Comparison of ENCODE assay signal across 14 cellular contexts in the genomic region with DNA sequence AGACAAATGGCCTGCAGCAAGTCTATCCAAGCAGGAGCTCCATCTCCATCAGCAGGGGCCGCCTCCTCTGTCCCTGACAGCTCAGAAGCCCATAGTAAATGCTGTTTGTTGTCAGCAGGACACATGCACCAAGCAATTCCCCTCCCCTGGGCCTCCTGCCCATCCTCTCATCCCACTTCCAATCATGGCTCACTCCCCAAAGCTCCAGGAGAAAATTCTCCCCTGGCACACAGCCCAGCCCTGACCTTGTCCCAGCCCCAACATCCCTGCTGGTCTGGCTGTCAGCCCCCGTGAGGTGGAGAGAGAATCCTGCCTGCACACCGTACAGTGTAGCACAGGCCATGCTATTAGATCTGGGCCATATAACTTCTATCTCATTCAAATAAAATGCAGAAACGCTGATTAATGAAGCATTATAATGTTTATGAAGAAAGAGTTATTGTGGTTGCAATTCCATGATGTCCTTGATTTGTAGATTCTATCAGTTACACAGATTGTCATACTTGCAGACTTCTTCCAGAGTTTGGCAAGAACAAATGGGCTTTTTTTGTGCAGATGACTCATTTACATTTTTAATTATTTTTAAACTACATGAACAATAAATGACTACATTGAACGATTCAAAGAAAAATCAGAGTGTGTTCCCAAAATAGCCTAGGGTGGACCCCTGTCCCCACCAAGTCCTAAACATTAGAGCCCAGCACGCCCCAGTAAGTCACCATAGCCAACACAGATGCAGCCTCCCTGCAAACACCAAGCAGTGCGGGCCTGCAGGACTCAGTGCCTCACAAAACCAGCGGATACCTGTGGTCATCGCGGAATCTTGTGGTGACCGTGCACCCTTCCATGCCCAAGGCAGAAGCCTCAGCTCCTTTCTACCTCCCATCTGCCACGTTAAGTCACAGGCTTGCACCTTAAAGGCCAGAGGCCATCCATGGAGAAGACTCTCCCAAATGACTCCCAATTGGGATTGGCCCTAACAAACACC.
A peak's percentile ranks its signal among the peaks of the same experiment; 100 is the strongest.
DNase-seq lines count a peak whose midpoint lies in the region; ATAC-seq, FAIRE-seq and TF ChIP-seq lines count a peak whose summit lies in the region.
"Had no signal": no experiment of that assay in that cellular context is flagged by ENCODE, and none has a peak within 500 bp of the region (broad histone marks: within the 10 kb centered on the region; RNA-seq: fewer than 3 reads in every experiment).

No MANE protein-coding gene starts in this region.

- H3K9me3 Mint-ChIP-seq in glutamatergic neuron (ENCODE audit: unreplicated experiment) = peaks cover 5% of the 10 kb centered on the region
- H3K9me3 Mint-ChIP-seq in osteocyte (ENCODE audit: unreplicated experiment) = no peaks in the 10 kb centered on the region
- no peaks in the 10 kb centered on the region for H3K9me3 Mint-ChIP-seq in immature natural killer cell
- H3K9me3 Mint-ChIP-seq: neural progenitor cell had no signal

- TF ChIP-seq POLR2A in spleen (IDR thresholded peaks at IDR 0.05) (no peak), GM12891 (IDR thresholded peaks at IDR 0.05; ENCODE audit: low read depth, low read length) (no peak)

- H3K9me3 ChIP-seq in spleen (no peaks in the 10 kb centered on the region), lower lobe of right lung (no peaks in the 10 kb centered on the region)
- H3K9me3 ChIP-seq: esophagus squamous epithelium had no signal

- H3K27ac ChIP-seq in spleen = no peak overlapping the region
- no peak overlapping the region for H3K27ac ChIP-seq in lower lobe of right lung
- H3K27ac ChIP-seq: esophagus squamous epithelium, neural progenitor cell had no signal

- H3K4me1 Mint-ChIP-seq in glutamatergic neuron (ENCODE audit: low read depth, unreplicated experiment) = peaks cover 2% of the 10 kb centered on the region
- no peaks in the 10 kb centered on the region for H3K4me1 Mint-ChIP-seq in osteocyte (ENCODE audit: unreplicated experiment)
- H3K4me1 Mint-ChIP-seq in immature natural killer cell = peaks cover 8 to 10% of the 10 kb centered on the region in 2 donors

- no peak for FAIRE-seq in GM12891 (lab: Jason Lieb, UNC)
- FAIRE-seq: colon had no signal

- H3K4me1 ChIP-seq in spleen = no peaks in the 10 kb centered on the region
- peaks cover 3% of the 10 kb centered on the region for H3K4me1 ChIP-seq in lower lobe of right lung
- H3K4me1 ChIP-seq: esophagus squamous epithelium, neural progenitor cell had no signal

- H3K27me3 ChIP-seq in spleen (replicated peaks in 1 of 7) = no peaks in the 10 kb centered on the region
- H3K27me3 ChIP-seq in lower lobe of right lung (ENCODE audit: low read depth) = no peaks in the 10 kb centered on the region
- H3K27me3 ChIP-seq: esophagus squamous epithelium, neural progenitor cell had no signal

- no peaks in the 10 kb centered on the region for H3K36me3 ChIP-seq in spleen
- H3K36me3 ChIP-seq in lower lobe of right lung = no peaks in the 10 kb centered on the region
- H3K36me3 ChIP-seq: esophagus squamous epithelium, neural progenitor cell had no signal

- no peak for ATAC-seq in lower lobe of right lung
- ATAC-seq: HCT116 had no signal

- H3K36me3 Mint-ChIP-seq in glutamatergic neuron (ENCODE audit: unreplicated experiment) (peaks cover 6% of the 10 kb centered on the region), osteocyte (ENCODE audit: unreplicated experiment) (no peaks in the 10 kb centered on the region), immature natural killer cell (no peaks in the 10 kb centered on the region)
- H3K36me3 Mint-ChIP-seq: activated naive CD8-positive, alpha-beta T cell; neural progenitor cell had no signal

- H3K27me3 Mint-ChIP-seq in glutamatergic neuron (ENCODE audit: unreplicated experiment) (peaks cover 10% of the 10 kb centered on the region), osteocyte (ENCODE audit: unreplicated experiment) (peaks cover 11% of the 10 kb centered on the region), immature natural killer cell (ENCODE audit: low read depth in 3 of 3) (peaks cover 0 to 10% (median 2%) of the 10 kb centered on the region in 3 donors)
- H3K27me3 Mint-ChIP-seq: activated naive CD8-positive, alpha-beta T cell had no signal

- intact Hi-C loops in spleen (cut with DNase I; ENCODE audit: low total_unique reads) = no loop called here
- intact Hi-C loops in lower lobe of right lung (cut with DNase I) = no loop called here

- H3K27ac Mint-ChIP-seq in glutamatergic neuron (ENCODE audit: unreplicated experiment) (peak overlapping the region; percentile 38), osteocyte (ENCODE audit: unreplicated experiment) (no peak overlapping the region), immature natural killer cell (no peak overlapping the region)
- H3K27ac Mint-ChIP-seq: activated naive CD8-positive, alpha-beta T cell; neural progenitor cell had no signal

- no peak overlapping the region for H3K4me3 Mint-ChIP-seq in glutamatergic neuron (ENCODE audit: unreplicated experiment)
- no peak overlapping the region for H3K4me3 Mint-ChIP-seq in osteocyte (ENCODE audit: unreplicated experiment)
- H3K4me3 Mint-ChIP-seq in immature natural killer cell = no peak overlapping the region
- H3K4me3 Mint-ChIP-seq: activated naive CD8-positive, alpha-beta T cell; neural progenitor cell had no signal

- H3K4me3 ChIP-seq in spleen (no peak overlapping the region), lower lobe of right lung (no peak overlapping the region)
- H3K4me3 ChIP-seq: esophagus squamous epithelium, neural progenitor cell had no signal

- DNase-seq in DMS 273 (lab: John Stamatoyannopoulos, UW; ENCODE audit: unreplicated experiment) (peak; percentile 82), NCI-H69 (lab: John Stamatoyannopoulos, UW) (peak; percentile 97), glutamatergic neuron (no peak), osteocyte (ENCODE audit: extremely low spot score, unreplicated experiment) (peak; percentile 44), spleen (no peak), immature natural killer cell (no peak), lower lobe of right lung (no peak), GM12891 (ENCODE audit: insufficient read length, low spot score) (no peak)
- DNase-seq: activated CD4-positive, alpha-beta T cell treated with anti-CD3 and anti-CD28 coated beads for 1 hour; esophagus squamous epithelium had no signal

- TF ChIP-seq CTCF in glutamatergic neuron (IDR thresholded peaks at IDR 0.05; ENCODE audit: partially characterized antibody, unreplicated experiment) (no peak), osteocyte (IDR thresholded peaks at IDR 0.05) (no peak), spleen (IDR thresholded peaks at IDR 0.05 in 8 of 11, conservative IDR thresholded peaks at IDR 0.05 in 3 of 11) (no peak), lower lobe of right lung (IDR thresholded peaks at IDR 0.05) (no peak)

- 78 to 88% (median 84%) methylated on average over 12 of the region's 12 CpGs for WGBS in spleen, 5 donors

TF ChIP-seq in GM12891, 5 proteins besides CTCF, POLR2A, EP300 and RAD21:
- TF ChIP-seq TAF1 (IDR thresholded peaks at IDR 0.05; ENCODE audit: low read depth, low read length) = no peak
- no peak for TF ChIP-seq PAX5 (IDR thresholded peaks at IDR 0.05; ENCODE audit: insufficient read depth, low read length, severe bottlenecking)
- TF ChIP-seq SPI1 (IDR thresholded peaks at IDR 0.05; ENCODE audit: low read depth, low read length) = no peak
- no peak for TF ChIP-seq POU2F2 (IDR thresholded peaks at IDR 0.05; ENCODE audit: low read depth, low read length)
- no peak for TF ChIP-seq POLR2AphosphoS5 (IDR thresholded peaks at IDR 0.05; ENCODE audit: low read depth, low read length)

Comparison
In these comparisons a context has a peak if more than half of its experiments do, and no peak if none do; other contexts are left out.
1. DNase-seq: peak in DMS 273 (single experiment), NCI-H69 (single experiment) and osteocyte (single experiment); none in glutamatergic neuron (single experiment), spleen (single experiment), immature natural killer cell (0 of 3), lower lobe of right lung (single experiment) and GM12891 (single experiment).